In genomic region chr1:201346337-201346939, GRCh38 we compare ENCODE assay signal across 10 cellular contexts. TPM values are rescaled to one million over a fixed set of nuclear protein-coding genes. Genes with fewer than 3 reads are reported as not detected.
A peak's percentile ranks its signal among the peaks of the same experiment; 100 is the strongest.
DNase-seq lines count a peak whose midpoint lies in the region; ATAC-seq and TF ChIP-seq lines count a peak whose summit lies in the region.
"Had no signal": no experiment of that assay in that cellular context is flagged by ENCODE, and none has a peak within 500 bp of the region (broad histone marks: within the 10 kb centered on the region; RNA-seq: fewer than 3 reads in every experiment).

No MANE protein-coding gene starts in this region.

- peak overlapping the region; percentile 22 for H3K27ac ChIP-seq in foreskin keratinocyte
- H3K27ac ChIP-seq: neutrophil, SJSA1 had no signal

- DNase-seq in D341Med (ENCODE audit: low spot score) (peak; percentile 60), HK-2 (ENCODE audit: unreplicated experiment) (peak; percentile 51), SKM-1 (lab: John Stamatoyannopoulos, UW; ENCODE audit: unreplicated experiment) (peak; percentile 44), foreskin keratinocyte (peak; percentile 52 to 70), retina (peak; percentile 32), T-helper 2 cell (no peak)

- no peaks in the 10 kb centered on the region for H3K27me3 ChIP-seq in foreskin keratinocyte

- ATAC-seq in foreskin keratinocyte (peak; percentile 70), GM21447 (IDR thresholded peaks at IDR 0.05; ENCODE audit: unreplicated experiment) (no peak), HG03469 (IDR thresholded peaks at IDR 0.05; ENCODE audit: unreplicated experiment) (no peak)

- peaks cover 25% of the 10 kb centered on the region for H3K4me1 ChIP-seq in foreskin keratinocyte
- H3K4me1 ChIP-seq: SJSA1 had no signal

- peak; percentile 83 for TF ChIP-seq CTCF in foreskin keratinocyte (conservative IDR thresholded peaks at IDR 0.05)

RNA-seq across cellular contexts. Expression of gene TNNT2, which starts 31.0 kb away (rescaled TPM):
- total RNA-seq in foreskin keratinocyte = 0.11 and 0.17 TPM in 2 replicates
- 0.20 TPM in 1 of 2 replicates, not detected in the other for polyA plus RNA-seq in foreskin keratinocyte
- total RNA-seq: SJSA1 had no signal

RNA-seq across cellular contexts. Expression of gene LAD1, which starts 52.7 kb away (rescaled TPM):
- total RNA-seq in foreskin keratinocyte = 233 and 240 TPM in 2 replicates
- polyA plus RNA-seq in foreskin keratinocyte = 251 and 256 TPM in 2 replicates
- total RNA-seq: SJSA1 had no signal

Comparison
In these comparisons a context has a peak if more than half of its experiments do, and no peak if none do; other contexts are left out.
1. DNase-seq: peak in D341Med (single experiment), HK-2 (single experiment), SKM-1 (single experiment), foreskin keratinocyte (2 of 2) and retina (single experiment); none in T-helper 2 cell (0 of 5).